ENCODE assay signal across 19 cellular contexts in the genomic region with DNA sequence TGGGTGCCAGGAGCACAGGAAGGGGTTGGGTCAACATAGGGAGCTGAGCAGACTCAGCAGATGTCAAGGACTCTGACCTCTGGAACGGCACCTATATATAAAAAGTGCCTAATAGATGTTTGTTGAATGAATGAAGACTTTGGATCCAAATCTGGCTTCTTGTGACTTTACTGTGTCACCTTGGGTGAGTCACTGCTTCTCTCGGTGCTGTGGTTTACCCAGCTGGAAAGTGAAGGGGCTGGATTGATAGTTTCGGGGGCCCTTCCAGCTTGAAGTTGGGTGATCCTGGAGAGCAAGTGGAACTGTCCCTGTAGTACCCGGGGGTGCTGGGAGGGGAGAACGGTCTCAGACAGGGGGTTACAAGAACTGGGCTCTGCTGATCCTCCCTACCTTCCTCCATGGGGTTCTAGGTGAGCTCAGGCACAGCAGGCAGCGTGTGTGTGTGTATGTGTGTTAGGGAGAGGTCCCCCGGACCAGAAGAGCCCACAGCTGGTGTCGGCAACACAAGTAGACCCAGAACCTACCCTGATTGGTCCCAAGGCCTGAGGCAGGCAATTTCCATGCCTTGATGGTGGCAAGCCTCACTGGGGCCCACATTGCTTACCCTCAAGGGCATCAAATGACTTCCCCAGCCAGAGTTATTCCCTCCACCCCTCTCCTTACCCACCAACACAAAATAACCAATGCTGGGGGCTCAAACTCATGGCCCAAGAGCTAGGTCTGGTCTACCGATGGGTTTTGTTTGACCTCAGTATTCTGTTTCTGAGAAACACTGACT. TPM values are rescaled to one million over a fixed set of nuclear protein-coding genes. Genes with fewer than 3 reads are reported as not detected.
DNase-seq lines count a peak whose midpoint lies in the region; ATAC-seq and TF ChIP-seq lines count a peak whose summit lies in the region.
"Had no signal": no experiment of that assay in that cellular context is flagged by ENCODE, and none has a peak within 500 bp of the region (broad histone marks: within the 10 kb centered on the region; RNA-seq: fewer than 3 reads in every experiment).

No MANE protein-coding gene starts in this region.

- peak overlapping the region; percentile 81 for H3K27ac Mint-ChIP-seq in chondrocyte (ENCODE audit: unreplicated experiment)
- H3K27ac Mint-ChIP-seq: CD8-positive, alpha-beta T cell; dendritic cell treated with granulocyte-macrophage colony-stimulating factor and Interleukin-4, amounts not matched to agents 40 ng/mL and 50 ng/mL, for 4 days; stimulated activated naive B cell treated with anti-CD40 and anti-IgM and Interleukin-4, amounts not matched to agents 10 μg/mL and 1 μg/mL and 100 μg/mL, for 72 hours; WTC11 had no signal

- no peak overlapping the region for H3K4me2 ChIP-seq in Karpas-422 (ENCODE audit: low read depth, low read length, poor library complexity, severe bottlenecking)

- 72 to 84% methylated on average over 9 of the region's 9 CpGs for WGBS in sigmoid colon, 2 donors

- no peaks in the 10 kb centered on the region for H4K20me1 ChIP-seq in Karpas-422 (ENCODE audit: insufficient read depth, low read depth, low read length)

- intact Hi-C loops in sigmoid colon (cut with DNase I): no loop called here

- peak; percentile 38 to 46 for ATAC-seq in activated T-cell treated with anti-CD3 and anti-CD28 coated beads, Interleukin-2, amount 50 U/mL, for 4 hours
- ATAC-seq: CD8-positive, alpha-beta T cell; stimulated activated naive B cell treated with anti-CD40 and anti-IgM and Interleukin-4, amounts not matched to agents 10 μg/mL and 1 μg/mL and 100 μg/mL, for 72 hours; WTC11 had no signal

- peaks cover 35% of the 10 kb centered on the region for H3K4me1 Mint-ChIP-seq in activated T-cell treated with anti-CD3 and anti-CD28 coated beads, Interleukin-2, amount 50 U/mL, for 4 hours (ENCODE audit: low read depth)
- H3K4me1 Mint-ChIP-seq in chondrocyte (ENCODE audit: low read depth): peaks cover 30% of the 10 kb centered on the region

- H3K27me3 ChIP-seq in Peyer's patch (no peaks in the 10 kb centered on the region), sigmoid colon (no peaks in the 10 kb centered on the region), Karpas-422 (ENCODE audit: low read length) (no peaks in the 10 kb centered on the region)

- TF ChIP-seq EP300 in sigmoid colon (IDR thresholded peaks at IDR 0.05): no peak

- H3K4me1 ChIP-seq in Peyer's patch (no peaks in the 10 kb centered on the region), sigmoid colon (no peaks in the 10 kb centered on the region), Karpas-422 (ENCODE audit: low read length) (no peaks in the 10 kb centered on the region)
- H3K4me1 ChIP-seq: parathyroid adenoma had no signal

- H3K9me2 ChIP-seq in Karpas-422 (replicated peaks; ENCODE audit: insufficient read depth, low read length): no peaks in the 10 kb centered on the region

- H3K9ac ChIP-seq in Karpas-422 (ENCODE audit: low read length): no peak overlapping the region
- H3K9ac ChIP-seq: parathyroid adenoma had no signal

- DNase-seq in activated T-cell treated with anti-CD3 and anti-CD28 coated beads, Interleukin-2, amount 50 U/mL, for 4 hours: no peak
- DNase-seq in activated T-cell treated with anti-CD3 and anti-CD28 coated beads for 4 hours (no peak), Peyer's patch (peak in 2 of 3 donors; percentile 28 to 43), chondrocyte (ENCODE audit: low spot score) (peak; percentile 19), sigmoid colon (peak; percentile 9), Karpas-422 (no peak), mucosa of gallbladder (ENCODE audit: low spot score) (no peak)
- no peak for DNase-seq in stimulated activated CD4-positive, alpha-beta T cell treated with anti-CD3 and anti-CD28 coated beads, Interleukin-2, amount 100 ng/mL, for 48 hours
- DNase-seq: erythroblast; NCI-H2029; NCI-H526 treated with DMSO at 0.1 percent for 48 hours; stimulated activated naive B cell treated with anti-CD40 and anti-IgM and Interleukin-4, amounts not matched to agents 10 μg/mL and 1 μg/mL and 100 μg/mL, for 72 hours; T-helper 1 cell had no signal

- no peaks in the 10 kb centered on the region for H3K79me2 ChIP-seq in Karpas-422 (ENCODE audit: low read length)
- H3K79me2 ChIP-seq: parathyroid adenoma had no signal

- TF ChIP-seq POLR2A in Peyer's patch (IDR thresholded peaks at IDR 0.05) (no peak), sigmoid colon (IDR thresholded peaks at IDR 0.05) (no peak)

- H3K4me3 ChIP-seq in Peyer's patch: no peak overlapping the region
- no peak overlapping the region for H3K4me3 ChIP-seq in sigmoid colon
- no peak overlapping the region for H3K4me3 ChIP-seq in Karpas-422 (ENCODE audit: low read length)
- H3K4me3 ChIP-seq: skin epidermis had no signal

- H3K9me3 ChIP-seq in Peyer's patch (no peaks in the 10 kb centered on the region), sigmoid colon (no peaks in the 10 kb centered on the region), Karpas-422 (ENCODE audit: low read length) (no peaks in the 10 kb centered on the region)

- H3K27ac ChIP-seq in Peyer's patch (no peak overlapping the region), sigmoid colon (no peak overlapping the region), Karpas-422 (ENCODE audit: low read length) (no peak overlapping the region)
- H3K27ac ChIP-seq: parathyroid adenoma, skin epidermis had no signal

- TF ChIP-seq CTCF in Peyer's patch (IDR thresholded peaks at IDR 0.05) (no peak), chondrocyte (IDR thresholded peaks at IDR 0.05) (no peak), sigmoid colon (IDR thresholded peaks at IDR 0.05) (no peak)

- no peaks in the 10 kb centered on the region for H3K9me3 Mint-ChIP-seq in activated T-cell treated with anti-CD3 and anti-CD28 coated beads, Interleukin-2, amount 50 U/mL, for 4 hours
- H3K9me3 Mint-ChIP-seq in chondrocyte (ENCODE audit: low read depth): no peaks in the 10 kb centered on the region
- H3K9me3 Mint-ChIP-seq: CD8-positive, alpha-beta T cell; dendritic cell treated with granulocyte-macrophage colony-stimulating factor and Interleukin-4, amounts not matched to agents 40 ng/mL and 50 ng/mL, for 4 days; stimulated activated naive B cell treated with anti-CD40 and anti-IgM and Interleukin-4, amounts not matched to agents 10 μg/mL and 1 μg/mL and 100 μg/mL, for 72 hours; WTC11 had no signal

- H2AFZ ChIP-seq in Karpas-422 (ENCODE audit: low read length): no peak overlapping the region
- H2AFZ ChIP-seq: parathyroid adenoma had no signal

- H3K27me3 Mint-ChIP-seq in activated T-cell treated with anti-CD3 and anti-CD28 coated beads, Interleukin-2, amount 50 U/mL, for 4 hours (ENCODE audit: low read depth): peaks cover 6% of the 10 kb centered on the region
- H3K27me3 Mint-ChIP-seq in chondrocyte (ENCODE audit: low read depth): no peaks in the 10 kb centered on the region

- no peaks in the 10 kb centered on the region for H3K36me3 Mint-ChIP-seq in activated T-cell treated with anti-CD3 and anti-CD28 coated beads, Interleukin-2, amount 50 U/mL, for 4 hours (ENCODE audit: insufficient read depth)
- H3K36me3 Mint-ChIP-seq in chondrocyte (ENCODE audit: low read depth): no peaks in the 10 kb centered on the region
- H3K36me3 Mint-ChIP-seq: CD8-positive, alpha-beta T cell; stimulated activated naive B cell treated with anti-CD40 and anti-IgM and Interleukin-4, amounts not matched to agents 10 μg/mL and 1 μg/mL and 100 μg/mL, for 72 hours; WTC11 had no signal

- H3K36me3 ChIP-seq in Peyer's patch (no peaks in the 10 kb centered on the region), sigmoid colon (no peaks in the 10 kb centered on the region), Karpas-422 (ENCODE audit: insufficient read depth, low read length) (no peaks in the 10 kb centered on the region)

- H3K4me3 Mint-ChIP-seq in activated T-cell treated with anti-CD3 and anti-CD28 coated beads, Interleukin-2, amount 50 U/mL, for 4 hours: no peak overlapping the region
- no peak overlapping the region for H3K4me3 Mint-ChIP-seq in chondrocyte (ENCODE audit: unreplicated experiment)
- H3K4me3 Mint-ChIP-seq: CD8-positive, alpha-beta T cell; dendritic cell treated with granulocyte-macrophage colony-stimulating factor and Interleukin-4, amounts not matched to agents 40 ng/mL and 50 ng/mL, for 4 days; stimulated activated naive B cell treated with anti-CD40 and anti-IgM and Interleukin-4, amounts not matched to agents 10 μg/mL and 1 μg/mL and 100 μg/mL, for 72 hours; WTC11 had no signal

RNA-seq across cellular contexts. Expression of gene PADI1, which starts 5.5 kb away (rescaled TPM):
- total RNA-seq in activated T-cell treated with anti-CD3 and anti-CD28 coated beads, Interleukin-2, amount 50 U/mL, for 4 hours: not detected
- total RNA-seq in Peyer's patch (not detected), chondrocyte (0.41 to 0.97 TPM (median 0.70 TPM) in 3 replicates), sigmoid colon (not detected), mucosa of gallbladder (not detected)
- under 1 TPM; under 0.01 to 0.92 (median 0.63) TPM for polyA plus RNA-seq in sigmoid colon
- total RNA-seq in Karpas-422 (2014; rRNA removed; shearing (Covaris generic); ENCODE audit: low replicate concordance): not detected in 2 replicates
- total RNA-seq: CD8-positive, alpha-beta T cell; mononuclear cell had no signal

RNA-seq across cellular contexts. Expression of gene PADI3, which starts 49.4 kb away (rescaled TPM):
- not detected for total RNA-seq in activated T-cell treated with anti-CD3 and anti-CD28 coated beads, Interleukin-2, amount 50 U/mL, for 4 hours
- not detected for total RNA-seq in Peyer's patch
- not detected in 3 replicates for total RNA-seq in chondrocyte
- not detected for total RNA-seq in sigmoid colon
- under 1 TPM in 1 of 3 donors, not detected in 2; 0.51 TPM for polyA plus RNA-seq in sigmoid colon
- total RNA-seq in Karpas-422 (2014; rRNA removed; shearing (Covaris generic); ENCODE audit: low replicate concordance): not detected in 2 replicates
- 0.72 TPM for total RNA-seq in mucosa of gallbladder
- total RNA-seq: CD8-positive, alpha-beta T cell; mononuclear cell had no signal

Comparison
In these comparisons a context has a peak if more than half of its experiments do, and no peak if none do; other contexts are left out.
1. DNase-seq: peak in Peyer's patch (2 of 3), chondrocyte (single experiment) and sigmoid colon (single experiment); none in activated T-cell treated with anti-CD3 and anti-CD28 coated beads, Interleukin-2, amount 50 U/mL, for 4 hours (single experiment), activated T-cell treated with anti-CD3 and anti-CD28 coated beads for 4 hours (single experiment), stimulated activated CD4-positive, alpha-beta T cell treated with anti-CD3 and anti-CD28 coated beads, Interleukin-2, amount 100 ng/mL, for 48 hours (0 of 2), Karpas-422 (single experiment) and mucosa of gallbladder (single experiment).